In the genomic region with DNA sequence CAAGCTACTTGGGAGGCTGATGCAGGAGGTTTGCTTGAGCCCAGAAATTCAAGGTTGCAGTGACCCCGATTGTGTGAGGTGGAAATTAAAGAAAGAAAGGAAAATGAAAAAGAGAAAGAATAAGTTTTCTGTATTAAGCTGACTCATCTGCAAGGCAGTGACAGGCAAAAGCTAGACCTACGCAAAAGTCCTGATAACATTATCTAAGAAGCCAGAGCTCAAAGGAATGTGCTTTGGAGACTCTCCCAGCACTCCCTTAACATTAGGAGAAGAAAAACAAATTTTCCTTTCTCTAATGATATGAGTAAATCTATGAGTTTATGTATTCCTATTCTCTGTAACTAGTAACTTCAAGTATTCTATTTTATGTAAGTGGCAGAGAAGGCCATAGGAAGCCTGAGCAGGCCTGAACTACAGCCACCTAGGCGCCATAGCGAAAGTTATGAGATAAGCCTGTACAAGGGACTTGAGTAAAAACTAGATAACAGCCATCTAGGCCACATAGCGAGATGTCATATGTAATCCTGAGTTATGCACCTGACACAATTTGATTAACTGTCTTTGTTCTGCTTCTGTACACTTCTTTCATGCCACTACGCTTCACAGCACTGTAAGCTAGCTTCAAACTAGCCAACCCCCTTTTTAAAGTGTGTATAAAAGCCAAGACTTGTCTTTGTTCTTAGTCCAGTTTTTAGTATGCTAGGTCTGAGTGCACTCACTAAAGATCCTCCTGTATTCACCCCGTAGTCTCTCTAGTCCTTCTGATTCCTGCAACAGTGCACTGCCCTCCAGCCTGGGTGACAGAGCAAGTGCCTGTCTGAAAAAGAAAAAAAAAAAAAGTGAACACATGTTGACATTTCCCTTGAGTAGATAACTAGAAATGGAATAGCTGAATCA, we compare ENCODE assay signal across 1 cellular context.
TF ChIP-seq lines count a peak whose summit lies in the region.

No MANE protein-coding gene starts in this region.

TF ChIP-seq in K562, 482 proteins besides CTCF, POLR2A, EP300 and RAD21 (continued from another document and continues in another):
- TF ChIP-seq ADNP (tag; IDR thresholded peaks at IDR 0.05) = peak; percentile 28; the same call in 1 of the 2 replicates
- no peak for TF ChIP-seq HIVEP1 (CRISPR knock-in tag; IDR thresholded peaks at IDR 0.05)
- TF ChIP-seq ZNF695 (CRISPR knock-in tag; IDR thresholded peaks at IDR 0.05) = no peak
- no peak for TF ChIP-seq EGR1 (conservative IDR thresholded peaks at IDR 0.05)
- TF ChIP-seq SMARCA4 (IDR thresholded peaks at IDR 0.05) = peak; percentile 78
- TF ChIP-seq ZNF707 (CRISPR knock-in tag; conservative IDR thresholded peaks at IDR 0.05) = no peak
- TF ChIP-seq, protein P1, sequence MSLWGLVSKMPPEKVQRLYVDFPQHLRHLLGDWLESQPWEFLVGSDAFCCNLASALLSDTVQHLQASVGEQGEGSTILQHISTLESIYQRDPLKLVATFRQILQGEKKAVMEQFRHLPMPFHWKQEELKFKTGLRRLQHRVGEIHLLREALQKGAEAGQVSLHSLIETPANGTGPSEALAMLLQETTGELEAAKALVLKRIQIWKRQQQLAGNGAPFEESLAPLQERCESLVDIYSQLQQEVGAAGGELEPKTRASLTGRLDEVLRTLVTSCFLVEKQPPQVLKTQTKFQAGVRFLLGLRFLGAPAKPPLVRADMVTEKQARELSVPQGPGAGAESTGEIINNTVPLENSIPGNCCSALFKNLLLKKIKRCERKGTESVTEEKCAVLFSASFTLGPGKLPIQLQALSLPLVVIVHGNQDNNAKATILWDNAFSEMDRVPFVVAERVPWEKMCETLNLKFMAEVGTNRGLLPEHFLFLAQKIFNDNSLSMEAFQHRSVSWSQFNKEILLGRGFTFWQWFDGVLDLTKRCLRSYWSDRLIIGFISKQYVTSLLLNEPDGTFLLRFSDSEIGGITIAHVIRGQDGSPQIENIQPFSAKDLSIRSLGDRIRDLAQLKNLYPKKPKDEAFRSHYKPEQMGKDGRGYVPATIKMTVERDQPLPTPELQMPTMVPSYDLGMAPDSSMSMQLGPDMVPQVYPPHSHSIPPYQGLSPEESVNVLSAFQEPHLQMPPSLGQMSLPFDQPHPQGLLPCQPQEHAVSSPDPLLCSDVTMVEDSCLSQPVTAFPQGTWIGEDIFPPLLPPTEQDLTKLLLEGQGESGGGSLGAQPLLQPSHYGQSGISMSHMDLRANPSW (CRISPR knock-in tag; IDR thresholded peaks at IDR 0.05) = no peak
- no peak for TF ChIP-seq ZKSCAN1 (IDR thresholded peaks at IDR 0.05; ENCODE audit: low read depth, low read length)
- no peak for TF ChIP-seq POLR2B (IDR thresholded peaks at IDR 0.05; ENCODE audit: low read depth, partially characterized antibody)
- TF ChIP-seq ZBTB7A (IDR thresholded peaks at IDR 0.05; ENCODE audit: borderline replicate concordance, control insufficient read depth, low read depth, low read length) = no peak
- peak; percentile 68 for TF ChIP-seq CBFA2T2 (conservative IDR thresholded peaks at IDR 0.05)
- no peak for TF ChIP-seq SMAD4 (CRISPR knock-in tag; conservative IDR thresholded peaks at IDR 0.05)
- no peak for TF ChIP-seq FOS (IDR thresholded peaks at IDR 0.05; ENCODE audit: extremely low read depth, insufficient read length)
- peak; percentile 85 for TF ChIP-seq C11orf30 (IDR thresholded peaks at IDR 0.05; ENCODE audit: low read depth)
- TF ChIP-seq, protein P2, sequence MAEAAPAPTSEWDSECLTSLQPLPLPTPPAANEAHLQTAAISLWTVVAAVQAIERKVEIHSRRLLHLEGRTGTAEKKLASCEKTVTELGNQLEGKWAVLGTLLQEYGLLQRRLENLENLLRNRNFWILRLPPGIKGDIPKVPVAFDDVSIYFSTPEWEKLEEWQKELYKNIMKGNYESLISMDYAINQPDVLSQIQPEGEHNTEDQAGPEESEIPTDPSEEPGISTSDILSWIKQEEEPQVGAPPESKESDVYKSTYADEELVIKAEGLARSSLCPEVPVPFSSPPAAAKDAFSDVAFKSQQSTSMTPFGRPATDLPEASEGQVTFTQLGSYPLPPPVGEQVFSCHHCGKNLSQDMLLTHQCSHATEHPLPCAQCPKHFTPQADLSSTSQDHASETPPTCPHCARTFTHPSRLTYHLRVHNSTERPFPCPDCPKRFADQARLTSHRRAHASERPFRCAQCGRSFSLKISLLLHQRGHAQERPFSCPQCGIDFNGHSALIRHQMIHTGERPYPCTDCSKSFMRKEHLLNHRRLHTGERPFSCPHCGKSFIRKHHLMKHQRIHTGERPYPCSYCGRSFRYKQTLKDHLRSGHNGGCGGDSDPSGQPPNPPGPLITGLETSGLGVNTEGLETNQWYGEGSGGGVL (CRISPR knock-in tag; IDR thresholded peaks at IDR 0.05) = no peak
- TF ChIP-seq POLR3A (IDR thresholded peaks at IDR 0.05; ENCODE audit: borderline replicate concordance, extremely low read depth, insufficient read depth, insufficient read length) = no peak
- no peak for TF ChIP-seq PHB2 (IDR thresholded peaks at IDR 0.05; ENCODE audit: low read depth)
- no peak for TF ChIP-seq JUNB (CRISPR knock-in tag; conservative IDR thresholded peaks at IDR 0.05)
- TF ChIP-seq, protein P3, sequence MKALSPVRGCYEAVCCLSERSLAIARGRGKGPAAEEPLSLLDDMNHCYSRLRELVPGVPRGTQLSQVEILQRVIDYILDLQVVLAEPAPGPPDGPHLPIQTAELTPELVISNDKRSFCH (CRISPR knock-in tag; IDR thresholded peaks at IDR 0.05) = no peak
- TF ChIP-seq, protein P3 (tag; IDR thresholded peaks at IDR 0.05) = no peak
- TF ChIP-seq LARP7 (IDR thresholded peaks at IDR 0.05) = no peak
- TF ChIP-seq STAG1 (CRISPR knock-in tag; IDR thresholded peaks at IDR 0.05; ENCODE audit: borderline replicate concordance) = no peak
- no peak for TF ChIP-seq GTF2E2 (tag; IDR thresholded peaks at IDR 0.05)
- no peak for TF ChIP-seq ZNF696 (CRISPR knock-in tag; conservative IDR thresholded peaks at IDR 0.05)
- TF ChIP-seq FOXK1 (CRISPR knock-in tag; IDR thresholded peaks at IDR 0.05; ENCODE audit: borderline replicate concordance) = no peak
- no peak for TF ChIP-seq YY1 (IDR thresholded peaks at IDR 0.05; ENCODE audit: borderline replicate concordance in 1 of 3, control insufficient read depth in 1 of 3, extremely low read depth in 1 of 3, insufficient read depth in 3 of 3, insufficient read length in 1 of 3, insufficient replicate concordance in 2 of 3, low read depth in 1 of 3, low read length in 2 of 3)
- TF ChIP-seq NFE2 (IDR thresholded peaks at IDR 0.05; ENCODE audit: low read depth) = peak; percentile 71
- TF ChIP-seq, protein P4, sequence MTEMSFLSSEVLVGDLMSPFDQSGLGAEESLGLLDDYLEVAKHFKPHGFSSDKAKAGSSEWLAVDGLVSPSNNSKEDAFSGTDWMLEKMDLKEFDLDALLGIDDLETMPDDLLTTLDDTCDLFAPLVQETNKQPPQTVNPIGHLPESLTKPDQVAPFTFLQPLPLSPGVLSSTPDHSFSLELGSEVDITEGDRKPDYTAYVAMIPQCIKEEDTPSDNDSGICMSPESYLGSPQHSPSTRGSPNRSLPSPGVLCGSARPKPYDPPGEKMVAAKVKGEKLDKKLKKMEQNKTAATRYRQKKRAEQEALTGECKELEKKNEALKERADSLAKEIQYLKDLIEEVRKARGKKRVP (CRISPR knock-in tag; IDR thresholded peaks at IDR 0.05) = no peak
- TF ChIP-seq, protein P5, sequence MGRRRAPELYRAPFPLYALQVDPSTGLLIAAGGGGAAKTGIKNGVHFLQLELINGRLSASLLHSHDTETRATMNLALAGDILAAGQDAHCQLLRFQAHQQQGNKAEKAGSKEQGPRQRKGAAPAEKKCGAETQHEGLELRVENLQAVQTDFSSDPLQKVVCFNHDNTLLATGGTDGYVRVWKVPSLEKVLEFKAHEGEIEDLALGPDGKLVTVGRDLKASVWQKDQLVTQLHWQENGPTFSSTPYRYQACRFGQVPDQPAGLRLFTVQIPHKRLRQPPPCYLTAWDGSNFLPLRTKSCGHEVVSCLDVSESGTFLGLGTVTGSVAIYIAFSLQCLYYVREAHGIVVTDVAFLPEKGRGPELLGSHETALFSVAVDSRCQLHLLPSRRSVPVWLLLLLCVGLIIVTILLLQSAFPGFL (CRISPR knock-in tag; IDR thresholded peaks at IDR 0.05) = no peak
- peak; percentile 82; the same call in 1 of the 2 replicates for TF ChIP-seq SMARCE1 (IDR thresholded peaks at IDR 0.05)
- no peak for TF ChIP-seq LCOR (CRISPR knock-in tag; IDR thresholded peaks at IDR 0.05)
- TF ChIP-seq, protein P6, sequence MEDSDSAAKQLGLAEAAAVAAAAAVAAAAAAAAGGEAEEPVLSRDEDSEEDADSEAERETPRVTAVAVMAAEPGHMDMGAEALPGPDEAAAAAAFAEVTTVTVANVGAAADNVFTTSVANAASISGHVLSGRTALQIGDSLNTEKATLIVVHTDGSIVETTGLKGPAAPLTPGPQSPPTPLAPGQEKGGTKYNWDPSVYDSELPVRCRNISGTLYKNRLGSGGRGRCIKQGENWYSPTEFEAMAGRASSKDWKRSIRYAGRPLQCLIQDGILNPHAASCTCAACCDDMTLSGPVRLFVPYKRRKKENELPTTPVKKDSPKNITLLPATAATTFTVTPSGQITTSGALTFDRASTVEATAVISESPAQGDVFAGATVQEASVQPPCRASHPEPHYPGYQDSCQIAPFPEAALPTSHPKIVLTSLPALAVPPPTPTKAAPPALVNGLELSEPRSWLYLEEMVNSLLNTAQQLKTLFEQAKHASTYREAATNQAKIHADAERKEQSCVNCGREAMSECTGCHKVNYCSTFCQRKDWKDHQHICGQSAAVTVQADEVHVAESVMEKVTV (CRISPR knock-in tag; IDR thresholded peaks at IDR 0.05) = no peak
- TF ChIP-seq, protein P7, sequence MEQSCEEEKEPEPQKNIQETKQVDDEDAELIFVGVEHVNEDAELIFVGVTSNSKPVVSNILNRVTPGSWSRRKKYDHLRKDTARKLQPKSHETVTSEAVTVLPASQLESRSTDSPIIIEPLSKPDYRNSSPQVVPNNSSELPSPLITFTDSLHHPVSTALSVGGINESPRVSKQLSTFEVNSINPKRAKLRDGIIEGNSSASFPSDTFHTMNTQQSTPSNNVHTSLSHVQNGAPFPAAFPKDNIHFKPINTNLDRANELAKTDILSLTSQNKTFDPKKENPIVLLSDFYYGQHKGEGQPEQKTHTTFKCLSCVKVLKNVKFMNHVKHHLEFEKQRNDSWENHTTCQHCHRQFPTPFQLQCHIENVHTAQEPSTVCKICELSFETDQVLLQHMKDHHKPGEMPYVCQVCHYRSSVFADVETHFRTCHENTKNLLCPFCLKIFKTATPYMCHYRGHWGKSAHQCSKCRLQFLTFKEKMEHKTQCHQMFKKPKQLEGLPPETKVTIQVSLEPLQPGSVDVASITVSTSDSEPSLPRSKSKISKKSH (CRISPR knock-in tag; IDR thresholded peaks at IDR 0.05) = peak; percentile 97
- TF ChIP-seq CAMTA2 (CRISPR knock-in tag; conservative IDR thresholded peaks at IDR 0.05) = no peak
- TF ChIP-seq ZZZ3 (IDR thresholded peaks at IDR 0.05) = no peak
- TF ChIP-seq EZH2 (IDR thresholded peaks at IDR 0.05; ENCODE audit: borderline replicate concordance, low read depth, low read length) = no peak
- TF ChIP-seq, protein P8, sequence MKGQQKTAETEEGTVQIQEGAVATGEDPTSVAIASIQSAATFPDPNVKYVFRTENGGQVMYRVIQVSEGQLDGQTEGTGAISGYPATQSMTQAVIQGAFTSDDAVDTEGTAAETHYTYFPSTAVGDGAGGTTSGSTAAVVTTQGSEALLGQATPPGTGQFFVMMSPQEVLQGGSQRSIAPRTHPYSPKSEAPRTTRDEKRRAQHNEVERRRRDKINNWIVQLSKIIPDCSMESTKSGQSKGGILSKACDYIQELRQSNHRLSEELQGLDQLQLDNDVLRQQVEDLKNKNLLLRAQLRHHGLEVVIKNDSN (CRISPR knock-in tag; IDR thresholded peaks at IDR 0.05) = no peak
- TF ChIP-seq, protein P9, sequence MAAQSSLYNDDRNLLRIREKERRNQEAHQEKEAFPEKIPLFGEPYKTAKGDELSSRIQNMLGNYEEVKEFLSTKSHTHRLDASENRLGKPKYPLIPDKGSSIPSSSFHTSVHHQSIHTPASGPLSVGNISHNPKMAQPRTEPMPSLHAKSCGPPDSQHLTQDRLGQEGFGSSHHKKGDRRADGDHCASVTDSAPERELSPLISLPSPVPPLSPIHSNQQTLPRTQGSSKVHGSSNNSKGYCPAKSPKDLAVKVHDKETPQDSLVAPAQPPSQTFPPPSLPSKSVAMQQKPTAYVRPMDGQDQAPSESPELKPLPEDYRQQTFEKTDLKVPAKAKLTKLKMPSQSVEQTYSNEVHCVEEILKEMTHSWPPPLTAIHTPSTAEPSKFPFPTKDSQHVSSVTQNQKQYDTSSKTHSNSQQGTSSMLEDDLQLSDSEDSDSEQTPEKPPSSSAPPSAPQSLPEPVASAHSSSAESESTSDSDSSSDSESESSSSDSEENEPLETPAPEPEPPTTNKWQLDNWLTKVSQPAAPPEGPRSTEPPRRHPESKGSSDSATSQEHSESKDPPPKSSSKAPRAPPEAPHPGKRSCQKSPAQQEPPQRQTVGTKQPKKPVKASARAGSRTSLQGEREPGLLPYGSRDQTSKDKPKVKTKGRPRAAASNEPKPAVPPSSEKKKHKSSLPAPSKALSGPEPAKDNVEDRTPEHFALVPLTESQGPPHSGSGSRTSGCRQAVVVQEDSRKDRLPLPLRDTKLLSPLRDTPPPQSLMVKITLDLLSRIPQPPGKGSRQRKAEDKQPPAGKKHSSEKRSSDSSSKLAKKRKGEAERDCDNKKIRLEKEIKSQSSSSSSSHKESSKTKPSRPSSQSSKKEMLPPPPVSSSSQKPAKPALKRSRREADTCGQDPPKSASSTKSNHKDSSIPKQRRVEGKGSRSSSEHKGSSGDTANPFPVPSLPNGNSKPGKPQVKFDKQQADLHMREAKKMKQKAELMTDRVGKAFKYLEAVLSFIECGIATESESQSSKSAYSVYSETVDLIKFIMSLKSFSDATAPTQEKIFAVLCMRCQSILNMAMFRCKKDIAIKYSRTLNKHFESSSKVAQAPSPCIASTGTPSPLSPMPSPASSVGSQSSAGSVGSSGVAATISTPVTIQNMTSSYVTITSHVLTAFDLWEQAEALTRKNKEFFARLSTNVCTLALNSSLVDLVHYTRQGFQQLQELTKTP (IDR thresholded peaks at IDR 0.05; ENCODE audit: low read depth in 1 of 2, partially characterized antibody in 2 of 2) = no peak
- no peak for TF ChIP-seq ZKSCAN8 (CRISPR knock-in tag; IDR thresholded peaks at IDR 0.05)
- no peak for TF ChIP-seq ZNF41 (CRISPR knock-in tag; conservative IDR thresholded peaks at IDR 0.05)
- TF ChIP-seq, protein P10, sequence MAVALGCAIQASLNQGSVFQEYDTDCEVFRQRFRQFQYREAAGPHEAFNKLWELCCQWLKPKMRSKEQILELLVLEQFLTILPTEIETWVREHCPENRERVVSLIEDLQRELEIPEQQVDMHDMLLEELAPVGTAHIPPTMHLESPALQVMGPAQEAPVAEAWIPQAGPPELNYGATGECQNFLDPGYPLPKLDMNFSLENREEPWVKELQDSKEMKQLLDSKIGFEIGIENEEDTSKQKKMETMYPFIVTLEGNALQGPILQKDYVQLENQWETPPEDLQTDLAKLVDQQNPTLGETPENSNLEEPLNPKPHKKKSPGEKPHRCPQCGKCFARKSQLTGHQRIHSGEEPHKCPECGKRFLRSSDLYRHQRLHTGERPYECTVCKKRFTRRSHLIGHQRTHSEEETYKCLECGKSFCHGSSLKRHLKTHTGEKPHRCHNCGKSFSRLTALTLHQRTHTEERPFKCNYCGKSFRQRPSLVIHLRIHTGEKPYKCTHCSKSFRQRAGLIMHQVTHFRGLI (CRISPR knock-in tag; IDR thresholded peaks at IDR 0.05) = no peak
- TF ChIP-seq SRSF9 (IDR thresholded peaks at IDR 0.05; ENCODE audit: borderline replicate concordance, low read depth, low read length) = no peak
- peak; percentile 48; the same call in 1 of the 2 replicates for TF ChIP-seq ZNF24 (IDR thresholded peaks at IDR 0.05)
- TF ChIP-seq ETV1 (tag; conservative IDR thresholded peaks at IDR 0.05; ENCODE audit: low read depth) = no peak
- no peak for TF ChIP-seq ZNF184 (CRISPR knock-in tag; IDR thresholded peaks at IDR 0.05)
